In the genomic region with DNA sequence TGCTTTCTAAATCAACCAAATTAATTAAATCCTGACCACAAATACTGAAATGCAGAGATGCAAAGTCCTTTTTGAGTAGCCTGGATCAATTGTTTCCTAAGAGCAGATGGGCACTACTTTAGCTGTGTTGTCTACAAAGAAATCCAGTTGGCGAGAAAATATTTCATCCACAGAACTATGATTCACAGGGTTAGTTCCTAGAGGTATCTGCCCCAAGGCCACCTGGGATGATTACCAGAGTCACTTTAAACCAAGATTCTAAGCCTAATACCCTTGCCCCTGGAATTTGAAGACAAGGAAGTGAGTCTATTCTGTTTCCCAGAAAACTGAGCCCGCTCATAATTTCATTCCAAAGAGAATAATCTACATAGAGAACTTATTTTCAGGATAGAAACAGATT, we compare ENCODE assay signal across 19 cellular contexts.
DNase-seq lines count a peak whose midpoint lies in the region; ATAC-seq and TF ChIP-seq lines count a peak whose summit lies in the region.
"Had no signal": no experiment of that assay in that cellular context is flagged by ENCODE, and none has a peak within 500 bp of the region (broad histone marks: within the 10 kb centered on the region; RNA-seq: fewer than 3 reads in every experiment).

No MANE protein-coding gene starts in this region.

- TF ChIP-seq RAD21 in HCT116 (IDR thresholded peaks at IDR 0.05; ENCODE audit: low read depth) = no peak

- H3K27me3 ChIP-seq in Caco-2 (replicated peaks; ENCODE audit: control insufficient read depth, insufficient read depth, low read length) (no peaks in the 10 kb centered on the region), HCT116 (ENCODE audit: insufficient read depth, low read length) (no peaks in the 10 kb centered on the region), RWPE2 (ENCODE audit: insufficient read depth, poor library complexity, severe bottlenecking) (no peaks in the 10 kb centered on the region), body of pancreas (no peaks in the 10 kb centered on the region)
- H3K27me3 ChIP-seq: BLaER1 had no signal

- intact Hi-C loops in Caco-2 (cut with micrococcal nuclease; ENCODE audit: unreplicated experiment) (no loop called here), HCT116 (cut with micrococcal nuclease) (no loop called here), body of pancreas (cut with DNase I) (no loop called here)

- H3K27me3 Mint-ChIP-seq in Caco-2 (ENCODE audit: insufficient read depth, unreplicated experiment) (no peaks in the 10 kb centered on the region), glutamatergic neuron (ENCODE audit: unreplicated experiment) (peaks cover 1% of the 10 kb centered on the region)
- H3K27me3 Mint-ChIP-seq in activated CD4-positive, alpha-beta T cell treated with anti-CD3 and anti-CD28 coated beads, Interleukin-2, amount 10 ng/mL, durations not matched to agents 7 days and 5 days = no peaks in the 10 kb centered on the region

- ATAC-seq in HCT116 (no peak), RWPE2 (ENCODE audit: low read depth) (no peak), body of pancreas (no peak), HG03175 (IDR thresholded peaks at IDR 0.05; ENCODE audit: unreplicated experiment) (no peak)
- ATAC-seq: CD8-positive, alpha-beta T cell had no signal

- H3K4me3 Mint-ChIP-seq in Caco-2 (ENCODE audit: unreplicated experiment) (no peak overlapping the region), glutamatergic neuron (ENCODE audit: unreplicated experiment) (no peak overlapping the region)
- no peak overlapping the region for H3K4me3 Mint-ChIP-seq in activated CD4-positive, alpha-beta T cell treated with anti-CD3 and anti-CD28 coated beads, Interleukin-2, amount 10 ng/mL, durations not matched to agents 7 days and 5 days
- H3K4me3 Mint-ChIP-seq: CD8-positive, alpha-beta T cell had no signal

- H3K4me3 ChIP-seq in Caco-2 (ENCODE audit: low read depth, low read length) (no peak overlapping the region), HCT116 (replicated peaks in 1 of 2; ENCODE audit: low read depth in 1 of 2, low read length in 2 of 2) (no peak overlapping the region), RWPE2 (ENCODE audit: severe bottlenecking) (no peak overlapping the region), body of pancreas (no peak overlapping the region)
- H3K4me3 ChIP-seq: BLaER1, GM12878, GM23248, HAP-1 had no signal

- TF ChIP-seq CTCF in Caco-2 (IDR thresholded peaks at IDR 0.05; ENCODE audit: insufficient read depth in 1 of 2, low read depth in 1 of 2, low read length in 1 of 2, severe bottlenecking in 1 of 2, unreplicated experiment in 1 of 2) (no peak), HCT116 (IDR thresholded peaks at IDR 0.05 in 2 of 3, conservative IDR thresholded peaks at IDR 0.05 in 1 of 3; ENCODE audit: borderline replicate concordance in 1 of 3, insufficient read depth in 1 of 3, low read depth in 2 of 3, low read length in 2 of 3) (no peak), RWPE2 (IDR thresholded peaks at IDR 0.05; ENCODE audit: poor library complexity, severe bottlenecking) (no peak), glutamatergic neuron (IDR thresholded peaks at IDR 0.05; ENCODE audit: partially characterized antibody, unreplicated experiment) (no peak), body of pancreas (IDR thresholded peaks at IDR 0.05) (no peak)

- H3K79me2 ChIP-seq in HCT116 (ENCODE audit: insufficient read depth, low read length) = no peaks in the 10 kb centered on the region

- 93 to 94% methylated on average over 2 of the region's 2 CpGs for WGBS in body of pancreas, 2 donors

- POLR2A ChIA-PET in Caco-2 (lab: Charles Lee) = no interaction called here
- POLR2A ChIA-PET in HCT116 (lab: Charles Lee) = no interaction called here
- POLR2A ChIA-PET in activated CD4-positive, alpha-beta T cell treated with anti-CD3 and anti-CD28 coated beads, Interleukin-2, amount 10 ng/mL, durations not matched to agents 7 days and 5 days (lab: Charles Lee) = no interaction called here

- peaks cover 34% of the 10 kb centered on the region for H3K4me1 ChIP-seq in Caco-2
- H3K4me1 ChIP-seq in HCT116 (ENCODE audit: control insufficient read depth in 1 of 2, insufficient read depth in 2 of 2, low read length in 2 of 2) = peaks cover 34 to 64% of the 10 kb centered on the region in 2 experiments
- peaks cover 29% of the 10 kb centered on the region for H3K4me1 ChIP-seq in RWPE2 (ENCODE audit: insufficient read depth, poor library complexity, severe bottlenecking)
- no peaks in the 10 kb centered on the region for H3K4me1 ChIP-seq in body of pancreas
- H3K4me1 ChIP-seq: BLaER1 had no signal

- H3K27ac Mint-ChIP-seq in Caco-2 (ENCODE audit: unreplicated experiment) = no peak overlapping the region
- H3K27ac Mint-ChIP-seq in glutamatergic neuron (ENCODE audit: unreplicated experiment) = peak overlapping the region; percentile 59
- no peak overlapping the region for H3K27ac Mint-ChIP-seq in activated CD4-positive, alpha-beta T cell treated with anti-CD3 and anti-CD28 coated beads, Interleukin-2, amount 10 ng/mL, durations not matched to agents 7 days and 5 days
- H3K27ac Mint-ChIP-seq: CD8-positive, alpha-beta T cell had no signal

- DNase-seq in Caco-2 (no peak), HCT116 (ENCODE audit: low read depth, low spot score) (no peak), RWPE2 (ENCODE audit: low spot score) (no peak), glutamatergic neuron (no peak), body of pancreas (no peak)
- DNase-seq in activated CD4-positive, alpha-beta T cell treated with anti-CD3 and anti-CD28 coated beads, Interleukin-2, amount 10 ng/mL, durations not matched to agents 7 days and 5 days = no peak
- DNase-seq: CD8-positive, alpha-beta T cell; DND-41; GM23248; Kasumi-1; NCI-H1105; NCI-H2081; NCI-H510A treated with DMSO at 0.1 percent for 48 hours; OCI-M1 had no signal

- H3K4me1 Mint-ChIP-seq in Caco-2 (ENCODE audit: low read depth, unreplicated experiment) = peaks cover 45% of the 10 kb centered on the region
- H3K4me1 Mint-ChIP-seq in glutamatergic neuron (ENCODE audit: low read depth, unreplicated experiment) = peaks cover 63% of the 10 kb centered on the region
- H3K4me1 Mint-ChIP-seq in activated CD4-positive, alpha-beta T cell treated with anti-CD3 and anti-CD28 coated beads, Interleukin-2, amount 10 ng/mL, durations not matched to agents 7 days and 5 days = peaks cover 3% of the 10 kb centered on the region

- H3K27ac ChIP-seq in HCT116 (ENCODE audit: low read depth, low read length) (no peak overlapping the region), RWPE2 (ENCODE audit: poor library complexity, severe bottlenecking) (peak overlapping the region; percentile 31), body of pancreas (no peak overlapping the region)
- H3K27ac ChIP-seq: BLaER1, GM23248, RWPE1 had no signal

- no peaks in the 10 kb centered on the region for H4K20me1 ChIP-seq in HCT116 (ENCODE audit: insufficient read depth)
- H4K20me1 ChIP-seq: BLaER1 had no signal

- TF ChIP-seq POLR2A in HCT116 (IDR thresholded peaks at IDR 0.05; ENCODE audit: borderline replicate concordance, extremely low read depth, insufficient read depth, insufficient read length) = no peak
- no peak for TF ChIP-seq POLR2A in body of pancreas (IDR thresholded peaks at IDR 0.05)

- no peaks in the 10 kb centered on the region for H3K9me3 ChIP-seq in Caco-2
- no peaks in the 10 kb centered on the region for H3K9me3 ChIP-seq in HCT116 (ENCODE audit: control insufficient read depth in 1 of 2, insufficient read depth in 1 of 2, low read depth in 1 of 2, low read length in 2 of 2)
- H3K9me3 ChIP-seq in RWPE2 (ENCODE audit: severe bottlenecking) = no peaks in the 10 kb centered on the region
- no peaks in the 10 kb centered on the region for H3K9me3 ChIP-seq in body of pancreas
- H3K9me3 ChIP-seq: BLaER1, HAP-1 had no signal

- CTCF ChIA-PET in Caco-2 (lab: Charles Lee) = no interaction called here
- CTCF ChIA-PET in HCT116 (lab: Charles Lee) = no interaction called here
- CTCF ChIA-PET in activated CD4-positive, alpha-beta T cell treated with anti-CD3 and anti-CD28 coated beads, Interleukin-2, amount 10 ng/mL, durations not matched to agents 7 days and 5 days (lab: Charles Lee) = interaction anchor here (0.6 to 1.0 kb wide), 2 partner anchors 11 to 186 kb away, joined by 3 read pairs; no protein-coding TSS in a partner anchor

- TSS peak; percentile 23 for BruUV-seq in Caco-2 (replicated peaks; lab: Mats Ljungman, UMichigan)
- no TSS peak for BruUV-seq in HCT116 (replicated peaks; lab: Mats Ljungman, UMichigan)

- H3K9me2 ChIP-seq in HCT116 (ENCODE audit: insufficient read depth) = no peaks in the 10 kb centered on the region

- H3K36me3 ChIP-seq in Caco-2 (ENCODE audit: control insufficient read depth, insufficient read depth, low read length) = peaks cover 4% of the 10 kb centered on the region
- no peaks in the 10 kb centered on the region for H3K36me3 ChIP-seq in HCT116 (ENCODE audit: control insufficient read depth in 1 of 2, insufficient read depth in 2 of 2, low read length in 2 of 2)
- H3K36me3 ChIP-seq in RWPE2 (ENCODE audit: low read depth) = no peaks in the 10 kb centered on the region
- no peaks in the 10 kb centered on the region for H3K36me3 ChIP-seq in body of pancreas (replicated peaks in 1 of 2; ENCODE audit: insufficient read depth in 1 of 2, low read depth in 2 of 2)
- H3K36me3 ChIP-seq: HAP-1 had no signal

- RAD21 ChIA-PET in HCT116 (lab: Charles Lee; ENCODE audit: low non-redundant PET in 1 of 2, low total read pairs in 2 of 2, uncharacterized antibody in 2 of 2, unreplicated experiment in 2 of 2) = no interaction called here

- no peaks in the 10 kb centered on the region for H3K9me3 Mint-ChIP-seq in Caco-2 (ENCODE audit: unreplicated experiment)
- peaks cover 20% of the 10 kb centered on the region for H3K9me3 Mint-ChIP-seq in glutamatergic neuron (ENCODE audit: unreplicated experiment)
- no peaks in the 10 kb centered on the region for H3K9me3 Mint-ChIP-seq in activated CD4-positive, alpha-beta T cell treated with anti-CD3 and anti-CD28 coated beads, Interleukin-2, amount 10 ng/mL, durations not matched to agents 7 days and 5 days
- H3K9me3 Mint-ChIP-seq: CD8-positive, alpha-beta T cell had no signal

- H3K4me2 ChIP-seq in HCT116 (ENCODE audit: low read length) = no peak overlapping the region
- H3K4me2 ChIP-seq: BLaER1 had no signal

- no peak overlapping the region for H2AFZ ChIP-seq in HCT116 (ENCODE audit: low read depth, low read length, poor library complexity, severe bottlenecking)
- H2AFZ ChIP-seq: GM23248 had no signal

- H3K9ac ChIP-seq in HCT116 (ENCODE audit: low read length) = peak overlapping the region; percentile 20; the same call in 1 of the 2 replicates
- H3K9ac ChIP-seq: BLaER1, GM23248 had no signal

- H3K36me3 Mint-ChIP-seq in Caco-2 (ENCODE audit: insufficient read depth, unreplicated experiment) (peaks cover 90% of the 10 kb centered on the region), glutamatergic neuron (ENCODE audit: unreplicated experiment) (no peaks in the 10 kb centered on the region)
- H3K36me3 Mint-ChIP-seq in activated CD4-positive, alpha-beta T cell treated with anti-CD3 and anti-CD28 coated beads, Interleukin-2, amount 10 ng/mL, durations not matched to agents 7 days and 5 days (ENCODE audit: low read depth) = no peaks in the 10 kb centered on the region
- H3K36me3 Mint-ChIP-seq: CD8-positive, alpha-beta T cell had no signal

TF ChIP-seq in HCT116, 20 proteins besides CTCF, POLR2A, EP300 and RAD21 (continues in another document):
- TF ChIP-seq YY1 (IDR thresholded peaks at IDR 0.05; ENCODE audit: extremely low read depth, insufficient replicate concordance, low read depth, low read length) (no peak), CEBPB (IDR thresholded peaks at IDR 0.05; ENCODE audit: low read depth) (no peak), EGR1 (IDR thresholded peaks at IDR 0.05; ENCODE audit: low read depth) (no peak)
